23 cellular contexts compared by ENCODE assay signal in genomic region chr18:36316246-36316645, GRCh38. TPM values are rescaled to one million over a fixed set of nuclear protein-coding genes. Genes with fewer than 3 reads are reported as not detected.
DNase-seq lines count a peak whose midpoint lies in the region; ATAC-seq and TF ChIP-seq lines count a peak whose summit lies in the region.
"Had no signal": no experiment of that assay in that cellular context is flagged by ENCODE, and none has a peak within 500 bp of the region (broad histone marks: within the 10 kb centered on the region; RNA-seq: fewer than 3 reads in every experiment).

No MANE protein-coding gene starts in this region.

- TF ChIP-seq CTCF in left ventricle myocardium inferior (IDR thresholded peaks at IDR 0.05; ENCODE audit: borderline replicate concordance) (no peak), RWPE2 (IDR thresholded peaks at IDR 0.05; ENCODE audit: poor library complexity, severe bottlenecking) (no peak)

- H3K9me3 ChIP-seq in left ventricle myocardium inferior (replicated peaks) (peaks cover 23% of the 10 kb centered on the region), RWPE2 (ENCODE audit: severe bottlenecking) (peaks cover 3% of the 10 kb centered on the region), MG63 (peaks cover 3% of the 10 kb centered on the region; the same call in 1 of the 2 replicates)
- H3K9me3 ChIP-seq: BE2C, neutrophil, prostate gland, thoracic aorta had no signal

- H3K36me3 ChIP-seq in left ventricle myocardium inferior = no peaks in the 10 kb centered on the region
- H3K36me3 ChIP-seq in RWPE2 (ENCODE audit: low read depth) = peaks cover 3% of the 10 kb centered on the region; the same call in 1 of the 2 replicates
- no peaks in the 10 kb centered on the region for H3K36me3 ChIP-seq in MG63
- H3K36me3 ChIP-seq: BE2C, neutrophil, prostate gland, thoracic aorta had no signal

- H3K4me3 ChIP-seq in left ventricle myocardium inferior (no peak overlapping the region), RWPE2 (ENCODE audit: severe bottlenecking) (no peak overlapping the region), MG63 (no peak overlapping the region)
- H3K4me3 ChIP-seq: prostate gland, thoracic aorta had no signal

- no peak for ATAC-seq in RWPE2 (ENCODE audit: low read depth)
- no peak for ATAC-seq in activated CD4-positive, CD25-positive, alpha-beta regulatory T cell treated with anti-CD3 and anti-CD28 coated beads, Interleukin-2, amount 50 U/mL, for 24 hours

- peaks cover 59% of the 10 kb centered on the region for H3K4me1 ChIP-seq in left ventricle myocardium inferior
- H3K4me1 ChIP-seq in RWPE2 (ENCODE audit: insufficient read depth, poor library complexity, severe bottlenecking) = peaks cover 49% of the 10 kb centered on the region
- H3K4me1 ChIP-seq: BE2C, prostate gland had no signal

- DNase-seq in left ventricle myocardium inferior = no peak
- no peak for DNase-seq in cardiac septum (ENCODE audit: low spot score)
- no peak for DNase-seq in RWPE2 (ENCODE audit: low spot score)
- DNase-seq in fibroblast of peridontal ligament (ENCODE audit: extremely low read depth) = peak; percentile 39
- DNase-seq in COLO829 (ENCODE audit: low spot score) = no peak
- DNase-seq in DMS 273 treated with DMSO at 0.1 percent for 48 hours (lab: John Stamatoyannopoulos, UW) = no peak
- no peak for DNase-seq in MG63
- DNase-seq: activated CD4-positive, alpha-beta T cell treated with anti-CD3 and anti-CD28 coated beads, Interleukin-2, amount 10 ng/mL, durations not matched to agents 7 days and 5 days; activated naive CD4-positive, alpha-beta T cell treated with anti-CD3 and anti-CD28 coated beads for 36 hours; BE2C; CD8-positive, alpha-beta memory T cell; H7; KBM-7; NCI-H1436; NCI-H2081 treated with DMSO at 0.1 percent for 48 hours; NCI-H446; RPMI8226; stimulated activated naive CD8-positive, alpha-beta T cell treated with anti-CD3 and anti-CD28 coated beads, Interleukin-15, Interleukin-2, amounts not matched to agents 100 U/mL and 50 U/mL, for 24 hours had no signal

- no peaks in the 10 kb centered on the region for H3K27me3 ChIP-seq in left ventricle myocardium inferior (ENCODE audit: low read depth)
- no peaks in the 10 kb centered on the region for H3K27me3 ChIP-seq in RWPE2 (ENCODE audit: insufficient read depth, poor library complexity, severe bottlenecking)
- no peaks in the 10 kb centered on the region for H3K27me3 ChIP-seq in MG63
- H3K27me3 ChIP-seq: BE2C had no signal

- intact Hi-C loops in left ventricle myocardium inferior (cut with micrococcal nuclease) (no loop called here), cardiac septum (cut with DNase I) (no loop called here)

- H3K27ac ChIP-seq in left ventricle myocardium inferior (replicated peaks) = peak overlapping the region; percentile 70
- peak overlapping the region; percentile 99 for H3K27ac ChIP-seq in RWPE2 (ENCODE audit: poor library complexity, severe bottlenecking)
- H3K27ac ChIP-seq: neutrophil, prostate gland, thoracic aorta had no signal

RNA-seq across cellular contexts. Expression of gene FHOD3, which starts 18.7 kb away (rescaled TPM):
- 346 TPM for total RNA-seq in left ventricle myocardium inferior
- total RNA-seq in cardiac septum = 311 TPM
- total RNA-seq in MG63 (2014; rRNA removed; shearing (Covaris generic); ENCODE audit: low replicate concordance) = 0.10 TPM in 1 of 2 replicates, not detected in the other
- total RNA-seq: activated CD4-positive, alpha-beta T cell treated with anti-CD3 and anti-CD28 coated beads, Interleukin-2, amount 10 ng/mL, durations not matched to agents 7 days and 5 days; activated naive CD4-positive, alpha-beta T cell treated with anti-CD3 and anti-CD28 coated beads for 36 hours; CD8-positive, alpha-beta memory T cell; HT-29 had no signal

Comparison
In these comparisons a context has a peak if more than half of its experiments do, and no peak if none do; other contexts are left out.
1. RNA of gene FHOD3, which starts 18.7 kb away (total RNA-seq): 346 TPM in left ventricle myocardium inferior (single experiment) and 311 TPM in cardiac septum (single experiment); 0.10 TPM in MG63; every median in the first group is over 100 times any median in the second.